ENCODE assay signal across 31 cellular contexts in genomic region chr2:161409308-161409707, GRCh38. TPM values are rescaled to one million over a fixed set of nuclear protein-coding genes. Genes with fewer than 3 reads are reported as not detected.
"Had no signal": no experiment of that assay in that cellular context is flagged by ENCODE, and none has a peak within 500 bp of the region (broad histone marks: within the 10 kb centered on the region; RNA-seq: fewer than 3 reads in every experiment).

No MANE protein-coding gene starts in this region.

- H3K36me3 ChIP-seq: ovary, suprapubic skin, tibial artery, transverse colon, upper lobe of right lung, uterus had no signal

- H3K4me1 ChIP-seq: parathyroid adenoma, psoas muscle, testis, uterus had no signal

- H3K27me3 ChIP-seq: ovary, testis, tibial artery, uterus had no signal

- H2AFZ ChIP-seq: neural progenitor cell, parathyroid adenoma had no signal

- H3K27ac ChIP-seq: neural progenitor cell, ovary, parathyroid adenoma, psoas muscle, skin epidermis, spleen, suprapubic skin, testis, tibial artery, transverse colon, upper lobe of right lung, uterus had no signal

- DNase-seq: natural killer cell; occipital lobe; ovary; posterior cingulate gyrus; psoas muscle; right cardiac atrium; spleen; stimulated activated CD4-positive, alpha-beta T cell treated with anti-CD3 and anti-CD28 coated beads, Interleukin-12 subunit alpha, Interleukin-12 subunit beta, amount 100 ng/mL, for 4 hours; stimulated activated CD4-positive, alpha-beta T cell treated with anti-CD3 and anti-CD28 coated beads, Interleukin-1b, Interleukin-23, amount 100 ng/mL, for 48 hours; stimulated activated CD4-positive, alpha-beta T cell treated with anti-CD3 and anti-CD28 coated beads, Interleukin-4, amount 100 ng/mL, for 1 hour; stimulated activated CD4-positive, alpha-beta T cell treated with anti-CD3 and anti-CD28 coated beads, Interleukin-4, amount 100 ng/mL, for 4 hours; stimulated activated CD8-positive, alpha-beta memory T cell treated with anti-CD3 and anti-CD28 coated beads, Interleukin-4, amount 100 ng/mL, for 48 hours; stimulated activated naive CD4-positive, alpha-beta T cell; stimulated activated naive CD8-positive, alpha-beta T cell treated with anti-CD3 and anti-CD28 coated beads, Interleukin-15, amount 100 ng/mL, for 72 hours; stimulated activated naive CD8-positive, alpha-beta T cell treated with anti-CD3 and anti-CD28 coated beads, Interleukin-15, Interleukin-2, amounts not matched to agents 100 U/mL and 50 U/mL, for 24 hours; substantia nigra; testis; tibial artery; transverse colon; upper lobe of right lung; uterus had no signal

- ATAC-seq: natural killer cell; psoas muscle; right cardiac atrium; sciatic nerve; stimulated activated memory B cell treated with anti-CD40 and anti-IgM and Interleukin-4, amounts not matched to agents 10 μg/mL and 1 μg/mL and 100 μg/mL, for 72 hours; stimulated activated naive CD8-positive, alpha-beta T cell treated with anti-CD3 and anti-CD28 coated beads, Interleukin-15, amount 100 ng/mL, for 72 hours; stimulated activated naive CD8-positive, alpha-beta T cell treated with anti-CD3 and anti-CD28 coated beads, Interleukin-15, Interleukin-2, amounts not matched to agents 100 U/mL and 50 U/mL, for 24 hours; upper lobe of right lung had no signal

- H3K4me2 ChIP-seq: neural progenitor cell, smooth muscle cell had no signal

- H3K9ac ChIP-seq: neural progenitor cell, parathyroid adenoma had no signal

- H3K9me3 ChIP-seq: ovary, psoas muscle, spleen, suprapubic skin, testis, tibial artery, transverse colon, upper lobe of right lung, uterus had no signal

- H3K4me3 ChIP-seq: neural progenitor cell, ovary, psoas muscle, skin epidermis, smooth muscle cell, spleen, suprapubic skin, testis, tibial artery, transverse colon, upper lobe of right lung, uterus had no signal

RNA-seq across cellular contexts. Expression of gene TBR1, which starts 6.8 kb away (rescaled TPM):
- total RNA-seq: natural killer cell, osteoblast, ovary, progenitor cell of endocrine pancreas, psoas muscle, right cardiac atrium, sciatic nerve, suprapubic skin, transverse colon, upper lobe of right lung, uterus had no signal
- polyA plus RNA-seq: ovary, smooth muscle cell, urinary bladder had no signal
